8 cellular contexts compared by ENCODE assay signal in the genomic region with DNA sequence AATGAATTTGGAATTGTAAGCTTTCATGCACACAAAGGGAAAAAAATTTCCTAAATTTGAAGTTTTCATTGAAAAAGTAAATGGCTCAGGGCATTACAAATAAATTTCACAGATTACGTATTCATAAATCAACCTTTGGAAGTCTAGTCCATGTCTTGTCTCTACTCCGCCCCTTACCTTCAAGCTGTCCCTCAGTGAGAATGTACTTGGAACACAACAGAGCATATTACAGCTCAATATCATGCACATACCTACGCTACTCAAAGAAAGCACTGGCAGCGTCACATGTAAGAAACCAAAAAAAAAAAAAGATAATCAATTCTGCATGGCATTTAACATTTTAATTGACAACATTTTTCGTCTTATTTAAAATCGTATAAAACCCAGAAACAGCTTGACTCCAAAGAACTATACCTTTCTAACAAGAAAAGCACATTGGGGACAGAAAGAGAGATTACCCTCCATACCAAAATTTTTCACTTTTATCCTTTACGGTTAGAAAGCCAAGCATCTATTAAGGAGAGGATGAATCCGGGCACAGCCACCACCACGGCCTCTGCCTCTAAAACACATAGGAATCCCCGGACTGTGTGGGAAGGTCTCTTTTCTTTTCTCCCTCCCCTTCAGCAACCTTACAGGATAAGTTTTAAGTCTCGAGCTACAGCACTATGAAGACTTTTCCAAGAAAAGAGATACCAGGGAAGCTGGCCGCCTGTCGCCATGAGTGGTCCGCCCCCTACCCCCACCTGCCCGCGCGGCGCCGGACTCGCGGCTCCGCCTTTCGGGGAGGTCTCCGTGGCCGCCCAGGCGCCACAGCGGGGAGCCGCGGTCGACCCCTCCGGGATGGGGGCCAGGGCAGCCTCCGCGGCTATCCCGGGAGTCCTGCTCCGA. TPM values are rescaled to one million over a fixed set of nuclear protein-coding genes. Genes with fewer than 3 reads are reported as not detected.
DNase-seq lines count a peak whose midpoint lies in the region; ATAC-seq and TF ChIP-seq lines count a peak whose summit lies in the region.

No MANE protein-coding gene starts in this region.

- intact Hi-C loops in mammary epithelial cell (cut with micrococcal nuclease), result loop anchor here (1.0 to 5.0 kb wide), 3 partner anchors 38 to 248 kb away; no protein-coding TSS in a partner anchor
- intact Hi-C loops in left colon (cut with DNase I, micrococcal nuclease), result loop anchor here in 1 of 2 donors (10.0 kb wide), 1 partner anchor 170 kb away; no protein-coding TSS in a partner anchor

- peaks cover 93% of the 10 kb centered on the region for H3K79me2 ChIP-seq in mammary epithelial cell (ENCODE audit: insufficient read depth, low read length)

- no peaks in the 10 kb centered on the region for H3K27me3 ChIP-seq in mammary epithelial cell (ENCODE audit: insufficient read depth, low read length)

- H3K9me3 ChIP-seq in mammary epithelial cell (replicated peaks; ENCODE audit: insufficient read depth, low read length), result no peaks in the 10 kb centered on the region

- H2AFZ ChIP-seq in mammary epithelial cell (ENCODE audit: low read depth, low read length), result peak overlapping the region; percentile 88

- CTCF ChIA-PET in mammary epithelial cell (lab: Charles Lee; ENCODE audit: low non-redundant PET), result interaction anchor here (0.5 kb wide), 1 partner anchor 98 kb away, joined by 3 read pairs; no protein-coding TSS in a partner anchor

- dilution Hi-C loops in mammary epithelial cell (cut with HindIII; ENCODE audit: low sequenced_read_pairs), result no loop called here

- peak overlapping the region; percentile 84 for H3K4me2 ChIP-seq in mammary epithelial cell (ENCODE audit: insufficient read depth, low read depth, low read length)

- H3K27ac ChIP-seq in mammary epithelial cell (ENCODE audit: insufficient read depth, low read depth, low read length) (peak overlapping the region; percentile 88), temporal lobe (ENCODE audit: low read depth, low read length) (peak overlapping the region; percentile 84)

- peak overlapping the region; percentile 81 for H3K9ac ChIP-seq in mammary epithelial cell (ENCODE audit: insufficient read depth, low read length)

- WGBS in mammary epithelial cell (ENCODE audit: low coverage, missing lambda C conversion rate), result 7% methylated on average over 8 of the region's 35 CpGs

- H3K4me3 ChIP-seq in mammary epithelial cell (replicated peaks in 1 of 3; ENCODE audit: insufficient read depth in 1 of 3, low read depth in 2 of 3, low read length in 3 of 3), result peak overlapping the region; percentile 88 to 97 (median 92)

- peaks cover 4% of the 10 kb centered on the region for H3K4me1 ChIP-seq in mammary epithelial cell (ENCODE audit: insufficient read depth, low read length)

- DNase-seq in stimulated activated CD8-positive, alpha-beta memory T cell treated with anti-CD3 and anti-CD28 coated beads, Interleukin-15, amount 100 ng/mL, for 24 hours (ENCODE audit: low read depth), result peak; percentile 28
- DNase-seq in stimulated activated CD8-positive, alpha-beta memory T cell treated with anti-CD3 and anti-CD28 coated beads, Interleukin-4, amount 100 ng/mL, for 48 hours, result no peak
- DNase-seq in NOMO-1 (lab: John Stamatoyannopoulos, UW; ENCODE audit: unreplicated experiment in 2 of 2) (peak; percentile 84 to 90), mammary epithelial cell (peak; percentile 62), left colon (no peak), NCI-H2196 treated with DMSO at 0.1 percent for 48 hours (lab: John Stamatoyannopoulos, UW; ENCODE audit: unreplicated experiment) (no peak)

- TSS peak; percentile 7 for BruUV-seq in mammary epithelial cell (replicated peaks; lab: Mats Ljungman, UMichigan)

- in situ Hi-C loops in mammary epithelial cell (cut with MboI; ENCODE audit: low sequenced_read_pairs in 2 of 2), result no loop called here

- peak in 1 of 2 donors; percentile 0 for TF ChIP-seq CTCF in mammary epithelial cell (conservative IDR thresholded peaks at IDR 0.05 in 1 of 2, IDR thresholded peaks at IDR 0.05 in 1 of 2; ENCODE audit: extremely low read depth in 1 of 2, insufficient read depth in 1 of 2, low read depth in 1 of 2, low read length in 2 of 2)

- H3K36me3 ChIP-seq in mammary epithelial cell (ENCODE audit: insufficient read depth, low read length), result no peaks in the 10 kb centered on the region

- no peaks in the 10 kb centered on the region for H4K20me1 ChIP-seq in mammary epithelial cell (ENCODE audit: insufficient read depth, low read length)

- ATAC-seq in HG02938 (IDR thresholded peaks at IDR 0.05; ENCODE audit: unreplicated experiment), result peak; percentile 40
- peak; percentile 50 for ATAC-seq in left colon

RNA-seq across cellular contexts. Expression of gene JMJD1C, which starts 1.1 kb away (rescaled TPM):
- total RNA-seq in mammary epithelial cell (10 to 100 TPM; 57.7 to 80.4 TPM), left colon (10 to 100 TPM; 56.1 to 75.0 TPM), temporal lobe (169 TPM)
- 16.9 TPM for polyA plus RNA-seq in mammary epithelial cell
- 36.0 TPM for polyA minus RNA-seq in mammary epithelial cell

RNA-seq across cellular contexts. Expression of gene REEP3, which starts 56.6 kb away (rescaled TPM):
- 10 to 100 TPM; 80.4 to 81.8 TPM for total RNA-seq in mammary epithelial cell
- polyA plus RNA-seq in mammary epithelial cell, result 62.1 TPM
- polyA minus RNA-seq in mammary epithelial cell, result 28.5 TPM
- 10 to 100 TPM; 44.8 to 56.4 TPM for total RNA-seq in left colon
- 14.3 TPM for total RNA-seq in temporal lobe

Comparison
In these comparisons a context has a peak if more than half of its experiments do, and no peak if none do; other contexts are left out.
1. DNase-seq: peak in stimulated activated CD8-positive, alpha-beta memory T cell treated with anti-CD3 and anti-CD28 coated beads, Interleukin-15, amount 100 ng/mL, for 24 hours (single experiment), NOMO-1 (2 of 2) and mammary epithelial cell (single experiment); none in stimulated activated CD8-positive, alpha-beta memory T cell treated with anti-CD3 and anti-CD28 coated beads, Interleukin-4, amount 100 ng/mL, for 48 hours (single experiment), left colon (0 of 2) and NCI-H2196 treated with DMSO at 0.1 percent for 48 hours (single experiment).